Comparison of ENCODE assay signal across 1 cellular context in the genomic region with DNA sequence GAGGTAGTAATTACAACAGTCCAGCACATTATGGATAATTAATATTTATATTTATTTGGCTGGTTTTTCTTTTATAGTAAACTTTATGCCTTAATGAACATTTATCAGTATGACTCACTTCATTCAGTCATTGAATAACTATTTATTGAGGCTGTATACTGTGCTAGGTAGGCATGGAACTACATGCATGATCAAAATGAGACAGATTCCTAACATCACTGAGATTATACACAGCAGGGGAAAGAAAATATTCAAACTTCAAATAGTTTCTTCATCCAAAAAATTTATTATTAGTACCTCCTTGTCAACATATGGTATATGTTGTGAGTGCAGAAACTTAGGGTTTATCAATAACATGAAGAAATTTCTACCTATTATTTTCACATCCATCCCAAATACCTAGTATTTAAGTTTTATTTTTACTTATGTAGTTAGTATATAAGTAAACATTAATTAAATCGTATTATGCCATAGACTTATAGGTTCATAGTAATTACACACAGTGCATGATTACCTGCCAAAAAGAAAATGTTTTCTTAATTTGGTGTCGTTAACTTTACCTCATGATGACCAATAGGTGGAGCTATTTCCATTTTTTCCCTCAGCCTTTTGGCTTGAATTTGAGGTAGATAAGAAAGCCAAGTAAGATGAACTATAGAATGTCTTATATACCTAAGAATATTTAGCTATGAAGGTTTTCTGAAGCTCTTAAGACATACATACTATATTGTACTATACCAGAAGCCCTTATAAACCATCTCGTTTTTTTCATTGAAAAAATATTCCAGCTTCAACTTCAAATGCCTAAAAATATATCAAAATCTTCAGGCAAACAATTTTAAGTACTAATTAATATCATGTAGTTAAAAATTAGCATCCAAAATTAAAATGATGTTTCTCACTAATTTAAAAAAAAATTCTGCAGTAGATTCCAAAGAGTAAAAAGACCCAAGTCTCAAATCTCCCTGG.
TF ChIP-seq lines count a peak whose summit lies in the region.

No MANE protein-coding gene starts in this region.

TF ChIP-seq in IMR-90, 13 proteins besides CTCF, POLR2A, EP300 and RAD21 (continued from another document):
- no peak for TF ChIP-seq BHLHE40 (IDR thresholded peaks at IDR 0.05; ENCODE audit: low read depth, low read length)
